Comparison of ENCODE assay signal across 25 cellular contexts in the genomic region with DNA sequence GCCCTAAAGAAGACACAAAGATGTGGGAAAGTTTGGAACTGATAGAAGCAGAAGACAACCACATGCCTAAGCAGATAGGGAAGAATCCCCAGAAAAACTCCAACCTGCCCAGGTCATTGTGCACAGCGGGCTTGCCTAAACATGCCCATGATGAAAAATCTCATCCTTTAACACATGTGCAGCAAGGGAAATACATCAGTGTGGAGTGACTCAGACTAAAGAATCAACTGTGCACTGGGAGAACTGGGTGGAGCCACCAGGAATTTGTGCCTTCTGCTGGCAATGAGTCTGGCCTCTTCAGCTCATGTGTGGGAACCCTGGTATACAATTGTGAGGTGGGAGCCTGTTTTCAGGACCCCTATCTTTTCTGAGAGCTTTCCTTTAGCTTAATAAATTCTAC.
"Had no signal": no experiment of that assay in that cellular context is flagged by ENCODE, and none has a peak within 500 bp of the region (broad histone marks: within the 10 kb centered on the region; RNA-seq: fewer than 3 reads in every experiment).

No MANE protein-coding gene starts in this region.

- H3K4me2 ChIP-seq: hepatocyte had no signal

- H3K4me3 ChIP-seq: body of pancreas, colonic mucosa, hepatocyte, lung, upper lobe of right lung had no signal

- H2AFZ ChIP-seq: hepatocyte had no signal

- H3K27ac Mint-ChIP-seq: activated naive CD8-positive, alpha-beta T cell treated with anti-CD3 and anti-CD28 coated beads for 36 hours; endodermal cell; nephron progenitor cell had no signal

- H3K4me1 ChIP-seq: body of pancreas, colonic mucosa, upper lobe of right lung had no signal

- H3K36me3 Mint-ChIP-seq: activated naive CD8-positive, alpha-beta T cell treated with anti-CD3 and anti-CD28 coated beads for 36 hours had no signal

- H3K36me3 ChIP-seq: colonic mucosa, upper lobe of right lung, WERI-Rb-1 had no signal

- H3K27me3 ChIP-seq: body of pancreas, colonic mucosa, hepatocyte, upper lobe of right lung had no signal

- ATAC-seq: body of pancreas, upper lobe of right lung had no signal

- FAIRE-seq: islet of Langerhans had no signal

- H3K9me3 ChIP-seq: body of pancreas, colonic mucosa had no signal

- H3K27ac ChIP-seq: body of pancreas, colonic mucosa, hepatocyte, upper lobe of right lung, WERI-Rb-1 had no signal

- H3K27me3 Mint-ChIP-seq: activated naive CD8-positive, alpha-beta T cell treated with anti-CD3 and anti-CD28 coated beads for 36 hours; central memory CD8-positive, alpha-beta T cell had no signal

- DNase-seq: activated CD4-positive, alpha-beta T cell treated with anti-CD3 and anti-CD28 coated beads for 1 hour; activated CD4-positive, alpha-beta T cell treated with anti-CD3 and anti-CD28 coated beads, Interleukin-2, amount 50 U/mL, for 4 hours; activated gamma-delta T cell; activated naive CD8-positive, alpha-beta T cell treated with anti-CD3 and anti-CD28 coated beads for 36 hours; amygdala; body of pancreas; colonic mucosa; endodermal cell; erythroblast; midbrain; nephron progenitor cell; occipital lobe; posterior cingulate gyrus; retina; stimulated activated CD4-positive, alpha-beta T cell treated with anti-CD3 and anti-CD28 coated beads, Interleukin-12 subunit alpha, Interleukin-12 subunit beta, amount 100 ng/mL, for 4 hours; stimulated activated CD4-positive, alpha-beta T cell treated with anti-CD3 and anti-CD28 coated beads, Interleukin-1b, Interleukin-23, amount 100 ng/mL, for 48 hours; stimulated activated CD8-positive, alpha-beta memory T cell treated with anti-CD3 and anti-CD28 coated beads, Interleukin-4, amount 100 ng/mL, for 48 hours; stimulated activated naive CD4-positive, alpha-beta T cell; T-helper 2 cell; upper lobe of right lung; WERI-Rb-1 had no signal

- H3K4me1 Mint-ChIP-seq: activated naive CD8-positive, alpha-beta T cell treated with anti-CD3 and anti-CD28 coated beads for 36 hours; central memory CD8-positive, alpha-beta T cell; endodermal cell; nephron progenitor cell had no signal

- H3K4me3 Mint-ChIP-seq: activated naive CD8-positive, alpha-beta T cell treated with anti-CD3 and anti-CD28 coated beads for 36 hours; central memory CD8-positive, alpha-beta T cell; endodermal cell; nephron progenitor cell had no signal
